6 cellular contexts compared by ENCODE assay signal in genomic region chr17:2699216-2699805, GRCh38. TPM values are rescaled to one million over a fixed set of nuclear protein-coding genes. Genes with fewer than 3 reads are reported as not detected.
"Had no signal": no experiment of that assay in that cellular context is flagged by ENCODE, and none has a peak within 500 bp of the region (broad histone marks: within the 10 kb centered on the region; RNA-seq: fewer than 3 reads in every experiment).

No MANE protein-coding gene starts in this region.

RNA-seq across cellular contexts. Expression of gene CCDC92B, which starts 50.1 kb away (rescaled TPM):
- total RNA-seq: HepG2, MCF 10A, PC-3, RPMI7951, SJSA1 had no signal
- polyA plus RNA-seq: aorta, HepG2 had no signal
